In the genomic region with DNA sequence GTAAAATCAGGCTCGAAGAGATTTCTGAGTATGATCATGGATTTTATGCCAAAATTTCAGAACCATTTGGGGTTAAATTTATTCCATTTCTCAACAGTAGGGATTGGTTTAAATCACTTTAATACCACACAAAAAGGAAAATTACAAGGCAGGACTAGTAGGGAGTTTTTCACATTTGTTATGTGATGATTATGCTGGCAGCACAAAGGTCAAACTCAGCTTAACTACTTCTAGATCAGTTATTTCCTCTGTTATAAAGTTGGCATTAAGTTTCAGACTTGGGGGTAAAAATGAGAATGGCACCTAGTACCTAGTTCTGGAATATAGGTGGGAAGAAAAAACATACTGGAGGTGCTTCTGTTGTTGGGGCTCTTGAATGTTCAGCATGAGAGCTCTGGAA, we compare ENCODE assay signal across 30 cellular contexts.
"Had no signal": no experiment of that assay in that cellular context is flagged by ENCODE, and none has a peak within 500 bp of the region (broad histone marks: within the 10 kb centered on the region; RNA-seq: fewer than 3 reads in every experiment).

No MANE protein-coding gene starts in this region.

- H3K9me3 Mint-ChIP-seq: activated B cell treated with CpG ODN at 0.5 μM for 24 hours; activated CD4-positive, alpha-beta T cell treated with anti-CD3 and anti-CD28 coated beads, Interleukin-2, amount 10 ng/mL, durations not matched to agents 24 days and 14 days; activated naive CD4-positive, alpha-beta T cell treated with anti-CD3 and anti-CD28 coated beads for 36 hours; activated T-helper 17 cell treated with anti-CD3 and anti-CD28 coated beads, Interleukin-2, amount 50 U/mL, for 72 hours; T-cell had no signal

- H3K9me3 ChIP-seq: adrenal gland, MG63 had no signal

- H3K27ac Mint-ChIP-seq: activated B cell treated with CpG ODN at 0.5 μM for 24 hours; activated CD4-positive, alpha-beta T cell treated with anti-CD3 and anti-CD28 coated beads, Interleukin-2, amount 10 ng/mL, durations not matched to agents 24 days and 14 days; activated naive CD4-positive, alpha-beta T cell treated with anti-CD3 and anti-CD28 coated beads for 36 hours; activated naive CD8-positive, alpha-beta T cell; activated T-helper 17 cell treated with anti-CD3 and anti-CD28 coated beads, Interleukin-2, amount 50 U/mL, for 72 hours; T-cell had no signal

- H3K27me3 Mint-ChIP-seq: activated B cell treated with CpG ODN at 0.5 μM for 24 hours; activated CD4-positive, alpha-beta T cell treated with anti-CD3 and anti-CD28 coated beads, Interleukin-2, amount 10 ng/mL, durations not matched to agents 24 days and 14 days; activated naive CD8-positive, alpha-beta T cell; activated T-helper 17 cell treated with anti-CD3 and anti-CD28 coated beads, Interleukin-2, amount 50 U/mL, for 72 hours; T-cell had no signal

- H3K4me3 ChIP-seq: adrenal gland, MG63 had no signal

- H3K4me3 Mint-ChIP-seq: activated B cell treated with CpG ODN at 0.5 μM for 24 hours; activated CD4-positive, alpha-beta T cell treated with anti-CD3 and anti-CD28 coated beads, Interleukin-2, amount 10 ng/mL, durations not matched to agents 24 days and 14 days; activated naive CD4-positive, alpha-beta T cell treated with anti-CD3 and anti-CD28 coated beads for 36 hours; activated naive CD8-positive, alpha-beta T cell; activated T-helper 17 cell treated with anti-CD3 and anti-CD28 coated beads, Interleukin-2, amount 50 U/mL, for 72 hours; T-cell had no signal

- ATAC-seq: activated T-helper 17 cell treated with anti-CD3 and anti-CD28 coated beads, Interleukin-2, amount 50 U/mL, for 72 hours; Right ventricle myocardium inferior; T-cell had no signal

- DNase-seq: activated B cell treated with CpG ODN at 0.5 μM for 24 hours; activated CD4-positive, alpha-beta T cell treated with anti-CD3 and anti-CD28 coated beads for 1 hour; activated CD4-positive, alpha-beta T cell treated with anti-CD3 and anti-CD28 coated beads, Interleukin-2, amount 10 ng/mL, durations not matched to agents 24 days and 14 days; activated CD4-positive, alpha-beta T cell treated with anti-CD3 and anti-CD28 coated beads, Interleukin-2, amount 50 U/mL, for 48 hours; activated gamma-delta T cell; activated naive CD4-positive, alpha-beta T cell treated with anti-CD3 and anti-CD28 coated beads for 36 hours; activated T-cell treated with anti-CD3 and anti-CD28 coated beads for 4 hours; activated T-cell treated with anti-CD3 and anti-CD28 coated beads, Interleukin-2, amount 50 U/mL, for 48 hours; adrenal gland; anterior cingulate cortex; MG63; MV-4-11; NCI-H1092 treated with DMSO at 0.1 percent for 48 hours; NCI-H1436; NCI-H1694 treated with DMSO at 0.1 percent for 48 hours; NCI-H2029 treated with DMSO at 0.1 percent for 48 hours; NCI-H2171 treated with DMSO at 0.1 percent for 48 hours; NCI-H345; NCI-H510A; NCI-H526 treated with DMSO at 0.1 percent for 48 hours; NCI-H82; RPMI8226; T-cell; T-helper 2 cell; T1000 had no signal

- FAIRE-seq: TTC549 had no signal

- H3K36me3 ChIP-seq: adrenal gland, MG63 had no signal

- H3K27me3 ChIP-seq: adrenal gland, MG63 had no signal

- H3K27ac ChIP-seq: SK-N-MC had no signal
